ENCODE assay signal across 12 cellular contexts in the genomic region with DNA sequence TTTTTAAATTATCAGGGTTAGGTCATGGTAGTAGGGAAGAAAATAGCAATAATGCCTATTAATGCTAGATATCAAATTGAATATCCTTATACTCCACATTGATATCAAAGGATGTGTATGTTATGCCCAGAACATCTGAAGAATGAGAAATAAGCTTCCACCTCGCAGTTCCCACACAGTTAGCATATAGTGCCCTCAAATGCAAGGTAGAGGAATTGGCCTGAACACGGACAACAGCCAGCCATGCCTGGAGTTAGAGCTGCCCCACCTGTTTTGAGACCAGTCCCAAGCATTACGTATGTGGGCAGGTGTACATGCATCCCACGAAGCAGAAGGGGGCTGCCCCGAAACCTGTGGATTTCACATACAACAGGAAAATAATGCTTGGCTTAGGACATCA.
A peak's percentile ranks its signal among the peaks of the same experiment; 100 is the strongest.
DNase-seq lines count a peak whose midpoint lies in the region; ATAC-seq and TF ChIP-seq lines count a peak whose summit lies in the region.
"Had no signal": no experiment of that assay in that cellular context is flagged by ENCODE, and none has a peak within 500 bp of the region (broad histone marks: within the 10 kb centered on the region; RNA-seq: fewer than 3 reads in every experiment).

No MANE protein-coding gene starts in this region.

- H3K27ac ChIP-seq in OCI-LY7 (ENCODE audit: low read depth, low read length, poor library complexity, severe bottlenecking): no peak overlapping the region
- no peak overlapping the region for H3K27ac ChIP-seq in testis
- H3K27ac ChIP-seq in body of pancreas: no peak overlapping the region
- H3K27ac ChIP-seq: parathyroid adenoma, vagina had no signal

- no peaks in the 10 kb centered on the region for H3K27me3 ChIP-seq in testis
- H3K27me3 ChIP-seq in body of pancreas: no peaks in the 10 kb centered on the region
- H3K27me3 ChIP-seq: vagina had no signal

- no peak overlapping the region for H3K4me2 ChIP-seq in OCI-LY7 (ENCODE audit: low read length)

- H3K79me2 ChIP-seq in OCI-LY7 (ENCODE audit: insufficient read depth, low read depth, low read length): no peaks in the 10 kb centered on the region
- H3K79me2 ChIP-seq: parathyroid adenoma had no signal

- H4K20me1 ChIP-seq in OCI-LY7 (ENCODE audit: insufficient read depth, low read length): no peaks in the 10 kb centered on the region

- H3K9me2 ChIP-seq in OCI-LY7 (ENCODE audit: insufficient read depth, low read length): no peaks in the 10 kb centered on the region

- H3K4me3 ChIP-seq in OCI-LY7 (ENCODE audit: low read depth, low read length, poor library complexity, severe bottlenecking): no peak overlapping the region
- no peak overlapping the region for H3K4me3 ChIP-seq in testis
- H3K4me3 ChIP-seq in body of pancreas: no peak overlapping the region
- H3K4me3 ChIP-seq: vagina had no signal

- H3K9me3 ChIP-seq in OCI-LY7 (ENCODE audit: low read length) (no peaks in the 10 kb centered on the region), testis (no peaks in the 10 kb centered on the region), body of pancreas (no peaks in the 10 kb centered on the region)
- H3K9me3 ChIP-seq: vagina had no signal

- 82 to 83% methylated on average over 5 of the region's 5 CpGs for WGBS in testis, 2 donors
- WGBS in body of pancreas, 2 donors: 41 to 55% methylated on average over 5 of the region's 5 CpGs

- intact Hi-C loops in Right ventricle myocardium inferior (cut with DNase I): no loop called here
- intact Hi-C loops in cardiac septum (cut with DNase I): no loop called here
- intact Hi-C loops in OCI-LY7 (cut with micrococcal nuclease; ENCODE audit: unreplicated experiment): no loop called here
- intact Hi-C loops in testis (cut with DNase I; ENCODE audit: low total_unique reads): no loop called here
- intact Hi-C loops in body of pancreas (cut with DNase I): no loop called here

- H3K4me1 ChIP-seq in OCI-LY7 (ENCODE audit: insufficient read depth, low read length, poor library complexity, severe bottlenecking) (no peaks in the 10 kb centered on the region), testis (no peaks in the 10 kb centered on the region), body of pancreas (no peaks in the 10 kb centered on the region)
- H3K4me1 ChIP-seq: parathyroid adenoma, vagina had no signal

- TF ChIP-seq CTCF in OCI-LY7 (conservative IDR thresholded peaks at IDR 0.05; ENCODE audit: low read length) (0 out of 2 replicates have a peak, but pooled peaks have one; percentile 21), testis (IDR thresholded peaks at IDR 0.05) (no peak), body of pancreas (IDR thresholded peaks at IDR 0.05) (no peak)

- POLR2A ChIA-PET in OCI-LY7 (lab: Charles Lee): interaction anchor here (0.6 kb wide), 1 partner anchor 10 kb away, joined by 4 read pairs; no protein-coding TSS in a partner anchor

- no peak for DNase-seq in Right ventricle myocardium inferior (ENCODE audit: missing footprints)
- no peak for DNase-seq in cardiac septum (ENCODE audit: low spot score)
- no peak for DNase-seq in OCI-LY7 (ENCODE audit: low spot score)
- peak; percentile 52 for DNase-seq in fibroblast of gingiva (ENCODE audit: low read depth)
- DNase-seq in testis: peak; percentile 19
- no peak for DNase-seq in NK-92 treated with Interleukin-12 subunit alpha and Interleukin-12 subunit beta, amount 100 ng/mL, for 24 hours (lab: John Stamatoyannopoulos, UW)
- no peak for DNase-seq in body of pancreas
- DNase-seq: activated CD4-positive, CD25-positive, alpha-beta regulatory T cell treated with anti-CD3 and anti-CD28 coated beads, Interleukin-2, amount 50 U/mL, for 72 hours had no signal

- TF ChIP-seq POLR2A in testis (IDR thresholded peaks at IDR 0.05): no peak
- no peak for TF ChIP-seq POLR2A in body of pancreas (IDR thresholded peaks at IDR 0.05)

- ATAC-seq in Right ventricle myocardium inferior (peak; percentile 58), body of pancreas (no peak), GM18867 (IDR thresholded peaks at IDR 0.05; ENCODE audit: unreplicated experiment) (no peak)
- ATAC-seq: activated T-helper 17 cell treated with anti-CD3 and anti-CD28 coated beads, Interleukin-2, amount 50 U/mL, for 72 hours had no signal

- H2AFZ ChIP-seq in OCI-LY7 (ENCODE audit: low read length): no peak overlapping the region
- H2AFZ ChIP-seq: parathyroid adenoma had no signal

- BruUV-seq in OCI-LY7 (replicated peaks; lab: Mats Ljungman, UMichigan): no TSS peak

- CTCF ChIA-PET in OCI-LY7 (lab: Charles Lee; ENCODE audit: unreplicated experiment): no interaction called here

- H3K36me3 ChIP-seq in OCI-LY7 (ENCODE audit: insufficient read depth, low read length) (no peaks in the 10 kb centered on the region), testis (ENCODE audit: low read depth, missing control alignments) (no peaks in the 10 kb centered on the region), body of pancreas (replicated peaks in 1 of 2; ENCODE audit: insufficient read depth in 1 of 2, low read depth in 2 of 2) (no peaks in the 10 kb centered on the region)
- H3K36me3 ChIP-seq: vagina had no signal

Comparison
In these comparisons a context has a peak if more than half of its experiments do, and no peak if none do; other contexts are left out.
1. DNase-seq: peak in fibroblast of gingiva (single experiment) and testis (single experiment); none in Right ventricle myocardium inferior (single experiment), cardiac septum (single experiment), OCI-LY7 (single experiment), NK-92 treated with Interleukin-12 subunit alpha and Interleukin-12 subunit beta, amount 100 ng/mL, for 24 hours (single experiment) and body of pancreas (0 of 4).